8 cellular contexts compared by ENCODE assay signal in genomic region chr9:20623021-20623747, GRCh38. TPM values are rescaled to one million over a fixed set of nuclear protein-coding genes. Genes with fewer than 3 reads are reported as not detected.
DNase-seq lines count a peak whose midpoint lies in the region; ATAC-seq and TF ChIP-seq lines count a peak whose summit lies in the region.

No MANE protein-coding gene starts in this region.

- no peaks in the 10 kb centered on the region for H3K27me3 ChIP-seq in Loucy (ENCODE audit: insufficient read depth, low read length, poor library complexity, severe bottlenecking)

- peak; percentile 37 for DNase-seq in NCI-H2081 (lab: John Stamatoyannopoulos, UW)
- DNase-seq in NCI-H2081 treated with DMSO at 0.1 percent for 48 hours (lab: John Stamatoyannopoulos, UW), result no peak
- peak; percentile 75 for DNase-seq in activated CD4-positive, alpha-beta memory T cell treated with anti-CD3 and anti-CD28 coated beads, Interleukin-2, amount 10 ng/mL, durations not matched to agents 7 days and 5 days
- DNase-seq in epithelial cell of esophagus (ENCODE audit: low read depth), result peak; percentile 52
- DNase-seq in naive B cell, result peak; percentile 54
- peak; percentile 61 to 72 for DNase-seq in stimulated activated naive CD8-positive, alpha-beta T cell treated with anti-CD3 and anti-CD28 coated beads, Interleukin-15, amount 100 ng/mL, for 72 hours
- no peak for DNase-seq in ACHN

- H3K36me3 ChIP-seq in Loucy (ENCODE audit: insufficient read depth, low read length), result no peaks in the 10 kb centered on the region

- H2AFZ ChIP-seq in Loucy (ENCODE audit: low read length), result peak overlapping the region; percentile 94

- peak overlapping the region; percentile 91 for H3K4me3 Mint-ChIP-seq in activated CD4-positive, alpha-beta memory T cell treated with anti-CD3 and anti-CD28 coated beads, Interleukin-2, amount 10 ng/mL, durations not matched to agents 7 days and 5 days
- peak overlapping the region; percentile 85 to 99 (median 94) for H3K4me3 Mint-ChIP-seq in naive B cell
- peak overlapping the region; percentile 94 to 96 for H3K4me3 Mint-ChIP-seq in stimulated activated naive CD8-positive, alpha-beta T cell treated with anti-CD3 and anti-CD28 coated beads, Interleukin-15, amount 100 ng/mL, for 72 hours

- no peaks in the 10 kb centered on the region for H3K9me2 ChIP-seq in Loucy (replicated peaks; ENCODE audit: low read depth, low read length)

- no peaks in the 10 kb centered on the region for H3K9me3 ChIP-seq in Loucy (ENCODE audit: insufficient read depth, low read depth, low read length)

- in situ Hi-C loops in ACHN (cut with HindIII; ENCODE audit: low pct_ligation_motif_present, low pct_unique_long_range_greater_than_20kb, low sequenced_read_pairs), result no loop called here

- no peaks in the 10 kb centered on the region for H3K9me3 Mint-ChIP-seq in activated CD4-positive, alpha-beta memory T cell treated with anti-CD3 and anti-CD28 coated beads, Interleukin-2, amount 10 ng/mL, durations not matched to agents 7 days and 5 days
- peaks cover 0 to 2% (median 0%) of the 10 kb centered on the region in 7 donors for H3K9me3 Mint-ChIP-seq in naive B cell
- H3K9me3 Mint-ChIP-seq in stimulated activated naive CD8-positive, alpha-beta T cell treated with anti-CD3 and anti-CD28 coated beads, Interleukin-15, amount 100 ng/mL, for 72 hours, result no peaks in the 10 kb centered on the region

- peak; percentile 17; the same call in 1 of the 2 replicates for TF ChIP-seq CTCF in Loucy (conservative IDR thresholded peaks at IDR 0.05; ENCODE audit: low read length)
- TF ChIP-seq CTCF in epithelial cell of esophagus (IDR thresholded peaks at IDR 0.05; ENCODE audit: insufficient read depth, low read depth, low read length, missing control alignments), result no peak

- POLR2A ChIA-PET in activated CD4-positive, alpha-beta memory T cell treated with anti-CD3 and anti-CD28 coated beads, Interleukin-2, amount 10 ng/mL, durations not matched to agents 7 days and 5 days (lab: Charles Lee), result interaction anchor here (0.9 to 4.2 kb wide), 22 partner anchors 13 to 677 kb away, joined by 3 to 92 read pairs (median 9); partner anchors contain the start of genes FOCAD and HACD4

- peaks cover 36% of the 10 kb centered on the region for H3K79me2 ChIP-seq in Loucy (ENCODE audit: insufficient read depth, low read length)

- peak overlapping the region; percentile 97 for H3K4me2 ChIP-seq in Loucy (ENCODE audit: low read depth, low read length, poor library complexity, severe bottlenecking)

- peaks cover 37% of the 10 kb centered on the region for H3K4me1 Mint-ChIP-seq in activated CD4-positive, alpha-beta memory T cell treated with anti-CD3 and anti-CD28 coated beads, Interleukin-2, amount 10 ng/mL, durations not matched to agents 7 days and 5 days
- H3K4me1 Mint-ChIP-seq in naive B cell, result peaks cover 34 to 46% (median 35%) of the 10 kb centered on the region in 3 donors
- H3K4me1 Mint-ChIP-seq in stimulated activated naive CD8-positive, alpha-beta T cell treated with anti-CD3 and anti-CD28 coated beads, Interleukin-15, amount 100 ng/mL, for 72 hours, result peaks cover 38% of the 10 kb centered on the region

- peaks cover 3% of the 10 kb centered on the region; the same call in 1 of the 2 replicates for H3F3A ChIP-seq in Loucy (ENCODE audit: low read depth)

- CTCF ChIA-PET in activated CD4-positive, alpha-beta memory T cell treated with anti-CD3 and anti-CD28 coated beads, Interleukin-2, amount 10 ng/mL, durations not matched to agents 7 days and 5 days (lab: Charles Lee), result interaction anchor here (0.9 to 2.8 kb wide), 19 partner anchors 10 to 677 kb away, joined by 3 to 19 read pairs (median 7); partner anchors contain the start of gene FOCAD

- peak overlapping the region; percentile 85 for H3K9ac ChIP-seq in Loucy (ENCODE audit: low read depth, low read length, poor library complexity, severe bottlenecking)

- no peaks in the 10 kb centered on the region for H3K27me3 Mint-ChIP-seq in activated CD4-positive, alpha-beta memory T cell treated with anti-CD3 and anti-CD28 coated beads, Interleukin-2, amount 10 ng/mL, durations not matched to agents 7 days and 5 days
- H3K27me3 Mint-ChIP-seq in naive B cell, result peaks cover 0 to 8% (median 0%) of the 10 kb centered on the region in 3 donors
- no peaks in the 10 kb centered on the region for H3K27me3 Mint-ChIP-seq in stimulated activated naive CD8-positive, alpha-beta T cell treated with anti-CD3 and anti-CD28 coated beads, Interleukin-15, amount 100 ng/mL, for 72 hours

- H3K4me3 ChIP-seq in Loucy (ENCODE audit: low read length, poor library complexity, severe bottlenecking) (peak overlapping the region; percentile 87), epithelial cell of esophagus (ENCODE audit: low read length) (peak overlapping the region; percentile 83)

- H3K27ac Mint-ChIP-seq in activated CD4-positive, alpha-beta memory T cell treated with anti-CD3 and anti-CD28 coated beads, Interleukin-2, amount 10 ng/mL, durations not matched to agents 7 days and 5 days, result peak overlapping the region; percentile 92
- peak overlapping the region; percentile 55 to 94 (median 75) for H3K27ac Mint-ChIP-seq in naive B cell
- H3K27ac Mint-ChIP-seq in stimulated activated naive CD8-positive, alpha-beta T cell treated with anti-CD3 and anti-CD28 coated beads, Interleukin-15, amount 100 ng/mL, for 72 hours, result peak overlapping the region; percentile 99 to 100

- ATAC-seq in naive B cell (ENCODE audit: low read depth in 2 of 2), result peak; percentile 27 to 31
- peak; percentile 52 for ATAC-seq in stimulated activated naive CD8-positive, alpha-beta T cell treated with anti-CD3 and anti-CD28 coated beads, Interleukin-15, amount 100 ng/mL, for 72 hours

- H4K20me1 ChIP-seq in Loucy (ENCODE audit: insufficient read depth, low read length, poor library complexity, severe bottlenecking), result peaks cover 25% of the 10 kb centered on the region

- H3K4me1 ChIP-seq in Loucy (ENCODE audit: insufficient read depth, low read length, poor library complexity, severe bottlenecking), result peaks cover 36% of the 10 kb centered on the region

- peaks cover 28% of the 10 kb centered on the region for H3K36me3 Mint-ChIP-seq in activated CD4-positive, alpha-beta memory T cell treated with anti-CD3 and anti-CD28 coated beads, Interleukin-2, amount 10 ng/mL, durations not matched to agents 7 days and 5 days (ENCODE audit: low read depth)
- no peaks in the 10 kb centered on the region for H3K36me3 Mint-ChIP-seq in naive B cell

RNA-seq across cellular contexts. Expression of gene MLLT3, which starts 0.9 kb away (rescaled TPM):
- 10 to 100 TPM; 53.4 to 57.5 TPM for total RNA-seq in activated CD4-positive, alpha-beta memory T cell treated with anti-CD3 and anti-CD28 coated beads, Interleukin-2, amount 10 ng/mL, durations not matched to agents 7 days and 5 days
- polyA plus RNA-seq in naive B cell (ENCODE audit: low read depth in 6 of 6), result 10 to 100 TPM in 1 of 6 donors, 1 to 10 TPM in 5; 3.2 to 11.6 (median 5.7) TPM

Comparison
In these comparisons a context has a peak if more than half of its experiments do, and no peak if none do; other contexts are left out.
1. DNase-seq: peak in NCI-H2081 (2 of 2), activated CD4-positive, alpha-beta memory T cell treated with anti-CD3 and anti-CD28 coated beads, Interleukin-2, amount 10 ng/mL, durations not matched to agents 7 days and 5 days (single experiment), epithelial cell of esophagus (single experiment), naive B cell (single experiment) and stimulated activated naive CD8-positive, alpha-beta T cell treated with anti-CD3 and anti-CD28 coated beads, Interleukin-15, amount 100 ng/mL, for 72 hours (2 of 2); none in NCI-H2081 treated with DMSO at 0.1 percent for 48 hours (single experiment) and ACHN (single experiment).
2. Peak in every context shown above with its lines, with median percentiles within 50 percentile points of each other: H3K27ac Mint-ChIP-seq and H3K4me3 Mint-ChIP-seq.